ENCODE assay signal across 19 cellular contexts in genomic region chr12:109567296-109567695, GRCh38.
"Had no signal": no experiment of that assay in that cellular context is flagged by ENCODE, and none has a peak within 500 bp of the region (broad histone marks: within the 10 kb centered on the region; RNA-seq: fewer than 3 reads in every experiment).

No MANE protein-coding gene starts in this region.

- H3K36me3 ChIP-seq: SJCRH30 had no signal

- ATAC-seq: K562, SK-N-SH treated with all-trans-retinoic acid at 6 μM for 48 hours had no signal

- H3K4me3 ChIP-seq: K562, SJCRH30 had no signal

- H3K9me3 ChIP-seq: SJCRH30 had no signal

- DNase-seq: Kasumi-1, MM.1S, NCI-H1092 treated with DMSO at 0.1 percent for 48 hours, NCI-H1436, NCI-H187, NCI-H2029, NCI-H2081 treated with DMSO at 0.1 percent for 48 hours, NCI-H226, NCI-H446, NCI-H510A, NCI-H524 treated with DMSO at 0.1 percent for 48 hours, NCI-H69, NCI-H774, RPMI8226, SHP77 treated with DMSO at 0.1 percent for 48 hours, SJCRH30 had no signal

- H3K27me3 ChIP-seq: SJCRH30 had no signal

- H3K27ac ChIP-seq: KMS-11, SJCRH30 had no signal

- H3K4me1 ChIP-seq: SJCRH30 had no signal
